9 cellular contexts compared by ENCODE assay signal in the genomic region with DNA sequence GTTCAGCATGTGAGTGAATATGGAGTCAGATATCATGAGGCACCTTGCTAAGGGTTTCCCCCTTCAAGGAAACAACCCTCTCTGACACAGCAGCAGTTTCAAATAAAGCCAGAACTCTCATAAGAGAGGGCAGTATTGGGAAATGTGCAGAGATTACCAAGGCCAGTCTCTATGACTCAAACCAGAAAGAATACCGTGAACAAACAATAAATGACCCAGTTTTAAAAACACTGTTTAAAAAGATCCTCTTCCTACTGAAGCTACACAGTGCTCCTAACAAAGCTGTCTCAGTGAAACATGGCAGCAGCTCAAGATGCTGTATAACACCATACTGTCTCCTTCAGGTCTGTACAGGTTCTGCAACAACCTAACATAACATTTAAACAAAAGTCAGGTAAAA.
DNase-seq lines count a peak whose midpoint lies in the region.
"Had no signal": no experiment of that assay in that cellular context is flagged by ENCODE, and none has a peak within 500 bp of the region (broad histone marks: within the 10 kb centered on the region; RNA-seq: fewer than 3 reads in every experiment).

No MANE protein-coding gene starts in this region.

- no peaks in the 10 kb centered on the region for H3K27me3 ChIP-seq in MG63

- H3K27ac ChIP-seq in epithelial cell of prostate: peak overlapping the region; percentile 9

- no peaks in the 10 kb centered on the region for H3K9me3 ChIP-seq in MG63

- H3K4me3 ChIP-seq in skeletal muscle cell (ENCODE audit: low read depth, low read length) (no peak overlapping the region), MG63 (no peak overlapping the region)

- H3K36me3 ChIP-seq in MG63: peaks cover 38% of the 10 kb centered on the region

- DNase-seq in GM04504 (ENCODE audit: low read depth): peak; percentile 44
- peak; percentile 54 for DNase-seq in NOMO-1 treated with DMSO at 0.1 percent for 48 hours (lab: John Stamatoyannopoulos, UW; ENCODE audit: unreplicated experiment)
- peak; percentile 44 for DNase-seq in epithelial cell of prostate (ENCODE audit: low read depth, low spot score)
- DNase-seq in skeletal muscle cell (ENCODE audit: low read depth): peak; percentile 66
- no peak for DNase-seq in Ammon's horn (ENCODE audit: low spot score)
- DNase-seq in MG63: no peak
- no peak for DNase-seq in stimulated activated CD4-positive, alpha-beta T cell treated with anti-CD3 and anti-CD28 coated beads, Interleukin-2, amount 100 ng/mL, for 24 hours
- DNase-seq: NCI-H187 treated with DMSO at 0.1 percent for 48 hours, T-helper 9 cell had no signal

Comparison
In these comparisons a context has a peak if more than half of its experiments do, and no peak if none do; other contexts are left out.
1. DNase-seq: peak in GM04504 (single experiment), NOMO-1 treated with DMSO at 0.1 percent for 48 hours (single experiment), epithelial cell of prostate (single experiment) and skeletal muscle cell (single experiment); none in Ammon's horn (single experiment), MG63 (single experiment) and stimulated activated CD4-positive, alpha-beta T cell treated with anti-CD3 and anti-CD28 coated beads, Interleukin-2, amount 100 ng/mL, for 24 hours (0 of 2).